20 cellular contexts compared by ENCODE assay signal in the genomic region with DNA sequence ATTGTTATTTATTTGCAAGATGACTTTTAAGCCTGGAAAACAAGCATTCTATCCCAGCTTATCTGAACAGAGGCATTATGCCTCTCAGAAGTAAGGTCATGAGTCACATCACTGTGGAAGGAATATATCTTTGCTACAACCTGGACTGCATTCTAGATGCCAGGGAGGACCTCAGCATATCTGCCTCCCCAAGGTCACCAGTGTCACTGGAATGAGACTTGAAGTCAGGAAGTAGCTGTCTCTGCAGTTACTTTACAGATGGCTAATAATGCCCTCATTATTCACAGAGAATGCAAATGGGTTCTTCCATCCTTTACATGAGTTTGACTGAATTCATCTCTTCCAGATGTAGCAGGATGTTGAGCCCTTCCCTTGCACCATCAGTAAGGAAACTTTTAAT. TPM values are rescaled to one million over a fixed set of nuclear protein-coding genes. Genes with fewer than 3 reads are reported as not detected.
DNase-seq lines count a peak whose midpoint lies in the region; ATAC-seq, FAIRE-seq and TF ChIP-seq lines count a peak whose summit lies in the region.
"Had no signal": no experiment of that assay in that cellular context is flagged by ENCODE, and none has a peak within 500 bp of the region (broad histone marks: within the 10 kb centered on the region; RNA-seq: fewer than 3 reads in every experiment).

No MANE protein-coding gene starts in this region.

- in situ Hi-C loops in K562 (cut with MboI) = no loop called here

- DNase-seq in NAMALWA (ENCODE audit: low spot score) (peak; percentile 27), K562 (ENCODE audit: extremely low read depth in 1 of 4, low spot score in 3 of 4) (no peak), medulla oblongata (ENCODE audit: extremely low spot score) (peak; percentile 30), NCI-H510A treated with DMSO at 0.1 percent for 48 hours (lab: John Stamatoyannopoulos, UW) (no peak), PC-3 (no peak), middle frontal gyrus (ENCODE audit: extremely low spot score, low spot score) (no peak), NCI-H128 (lab: John Stamatoyannopoulos, UW; ENCODE audit: unreplicated experiment) (no peak)
- DNase-seq: ACHN, AML-193, COR-L47, DMS53, MG63, NCI-H1092 treated with DMSO at 0.1 percent for 48 hours, NCI-H1694, NCI-H345, NCI-H526 treated with DMSO at 0.1 percent for 48 hours, OCI-M1, RPMI8226, SIG-M5 had no signal

- H3F3A ChIP-seq in PC-3 (ENCODE audit: low read length, unreplicated experiment) = no peaks in the 10 kb centered on the region

- H3K4me1 ChIP-seq in K562 (replicated peaks in 1 of 2; ENCODE audit: control insufficient read depth in 2 of 2, insufficient read depth in 2 of 2, low read length in 2 of 2) (peaks cover 5 to 11% of the 10 kb centered on the region in 2 experiments; a peak in 3 of 5 replicates), PC-3 (ENCODE audit: insufficient read depth, low read length) (peaks cover 8% of the 10 kb centered on the region)

- H3K36me3 ChIP-seq in K562 (ENCODE audit: control insufficient read depth, insufficient read depth, low read length) (no peaks in the 10 kb centered on the region), PC-3 (ENCODE audit: low read depth, low read length) (no peaks in the 10 kb centered on the region; the same call in 1 of the 2 replicates)

- TF ChIP-seq CTCF in K562 (IDR thresholded peaks at IDR 0.05 in 2 of 3, conservative IDR thresholded peaks at IDR 0.05 in 1 of 3; ENCODE audit: insufficient read depth in 2 of 3, low read depth in 1 of 3, low read length in 3 of 3) (no peak), PC-3 (conservative IDR thresholded peaks at IDR 0.05; ENCODE audit: low read depth, low read length) (no peak)

- H3K9ac ChIP-seq in K562 (ENCODE audit: insufficient read depth in 1 of 2, low read depth in 2 of 2, low read length in 2 of 2) = no peak overlapping the region
- no peak overlapping the region for H3K9ac ChIP-seq in PC-3 (ENCODE audit: low read length)

- POLR2A ChIA-PET in K562 (lab: Yijun Ruan, JAX) (no interaction called here), PC-3 (lab: Charles Lee; ENCODE audit: unreplicated experiment) (no interaction called here)

- no peak for FAIRE-seq in K562 (lab: Jason Lieb, UNC)
- FAIRE-seq: H1 had no signal

- no peak for TF ChIP-seq EP300 in K562 (IDR thresholded peaks at IDR 0.05; ENCODE audit: low read length)

- H4K20me1 ChIP-seq in K562 (replicated peaks; ENCODE audit: control insufficient read depth, insufficient read depth, low read length) (peaks cover 2% of the 10 kb centered on the region; the same call in 1 of the 2 replicates), PC-3 (ENCODE audit: low read length) (no peaks in the 10 kb centered on the region)

- BruUV-seq in K562 (replicated peaks; lab: Mats Ljungman, UMichigan) (no TSS peak), PC-3 (replicated peaks; lab: Mats Ljungman, UMichigan) (no TSS peak)

- TF ChIP-seq RAD21 in K562 (CRISPR knock-in tag; conservative IDR thresholded peaks at IDR 0.05 in 1 of 2, IDR thresholded peaks at IDR 0.05 in 1 of 2) = no peak

- no peaks in the 10 kb centered on the region for H3K9me1 ChIP-seq in K562 (ENCODE audit: control insufficient read depth, insufficient read depth, low read length)

- H3K4me2 ChIP-seq in K562 (ENCODE audit: insufficient read depth, low read length) (no peak overlapping the region), PC-3 (ENCODE audit: low read length) (no peak overlapping the region)

- no peaks in the 10 kb centered on the region for H3K27me3 ChIP-seq in K562 (ENCODE audit: control insufficient read depth in 2 of 2, insufficient read depth in 2 of 2, low read length in 2 of 2)
- H3K27me3 ChIP-seq in PC-3 (ENCODE audit: low read length) = no peaks in the 10 kb centered on the region
- H3K27me3 ChIP-seq: MG63 had no signal

- ATAC-seq in K562 = no peak
- no peak for ATAC-seq in PC-3

- H3K9me3 ChIP-seq in K562 (replicated peaks; ENCODE audit: control insufficient read depth, insufficient read depth, low read depth, low read length) = no peaks in the 10 kb centered on the region; the same call in 1 of the 2 replicates
- H3K9me3 ChIP-seq in PC-3 (ENCODE audit: low read length) = no peaks in the 10 kb centered on the region
- H3K9me3 ChIP-seq: MG63 had no signal

- CTCF ChIA-PET in K562 (lab: Yijun Ruan, JAX; ENCODE audit: low intra/inter-chr PET ratio) (interaction anchor here (1.0 to 4.2 kb wide), 3 partner anchors 27 to 407 kb away, joined by 3 to 35 read pairs (median 3); no protein-coding TSS in a partner anchor), PC-3 (lab: Charles Lee) (interaction anchor here (1.8 kb wide), 1 partner anchor 32 kb away, joined by 10 read pairs; no protein-coding TSS in a partner anchor)

- H3K9me2 ChIP-seq in PC-3 (replicated peaks; ENCODE audit: low read length) = no peaks in the 10 kb centered on the region

- no peak overlapping the region for H2AFZ ChIP-seq in K562 (ENCODE audit: low read depth, low read length)
- no peak overlapping the region for H2AFZ ChIP-seq in PC-3 (ENCODE audit: low read length)

- H3K79me2 ChIP-seq in K562 (ENCODE audit: control insufficient read depth, insufficient read depth, low read length) (peaks cover 6% of the 10 kb centered on the region), PC-3 (ENCODE audit: low read length) (peaks cover 5% of the 10 kb centered on the region)

- TF ChIP-seq POLR2A in K562 (conservative IDR thresholded peaks at IDR 0.05) = no peak

- no peak overlapping the region for H3K4me3 ChIP-seq in K562
- H3K4me3 ChIP-seq in PC-3 (ENCODE audit: low read length) = no peak overlapping the region
- H3K4me3 ChIP-seq: MG63 had no signal

- H3K27ac ChIP-seq in K562 (ENCODE audit: extremely low read depth, low read depth, low read length) (no peak overlapping the region), PC-3 (ENCODE audit: low read length) (no peak overlapping the region)

- intact Hi-C loops in K562 (cut with micrococcal nuclease) (loop anchor here (2.0 kb wide), 1 partner anchor 258 kb away; no protein-coding TSS in a partner anchor), PC-3 (cut with micrococcal nuclease) (loop anchor here (2.0 to 5.0 kb wide), 2 partner anchors 40 to 95 kb away; no protein-coding TSS in a partner anchor)

TF ChIP-seq in K562, 482 proteins besides CTCF, POLR2A, EP300 and RAD21:
- no peak for TF ChIP-seq NEUROD1 (IDR thresholded peaks at IDR 0.05; ENCODE audit: borderline replicate concordance, low read depth, low read length, partially characterized antibody)
- TF ChIP-seq CBFA2T2 (conservative IDR thresholded peaks at IDR 0.05) = 0 out of 2 replicates have a peak, but pooled peaks have one; percentile 3

RNA-seq across cellular contexts. Expression of a gene that starts 4.4 kb away (rescaled TPM):
- 60.8 and 144 TPM in 2 replicates for total RNA-seq in K562 (2011; cell fraction: chromatin; rRNA removed; ENCODE audit: low replicate concordance)
- 25.8 and 30.5 TPM in 2 replicates for total RNA-seq in K562 (2011; cell fraction: nucleolus; rRNA removed)
- 59.5 and 73.2 TPM in 2 replicates for total RNA-seq in K562 (2011; cell fraction: nucleoplasm; rRNA removed)
- total RNA-seq in K562 (2014; rRNA removed) (7.0 and 12.4 TPM in 2 replicates), K562 (2014; rRNA removed; fragmentation: Illumina TruSeq; extraction: Trizol) (18.0 and 23.0 TPM in 2 replicates), K562 (2015; rRNA removed; fragmentation: Illumina TruSeq; extraction: Trizol) (20.8 and 21.6 TPM in 2 replicates), K562 (2021) (14.9 and 15.1 TPM in 2 replicates), PC-3 (2014; rRNA removed) (10.5 and 13.0 TPM in 2 replicates)
- polyA plus RNA-seq in K562 (2011; rRNA removed) (14.1 and 14.8 TPM in 2 replicates), K562 (2014; fragmentation: Illumina TruSeq; extraction: Trizol) (13.5 and 14.9 TPM in 2 replicates), K562 (2014; fragmentation: Nextera tagmentation; extraction: Ambion mirVana) (1 to 10 TPM; 2.3 to 6.1 TPM), K562 (2014; rRNA removed) (10.1 TPM in 2 replicates)
- 3.2 and 6.6 TPM in 2 replicates for polyA plus RNA-seq in K562 (2011; cell fraction: cytosol; rRNA removed)
- polyA plus RNA-seq in K562 (2011; cell fraction: nucleus; rRNA removed) = 22.0 and 28.3 TPM in 2 replicates
- polyA plus RNA-seq in K562 (2012) = 9.9 and 11.8 TPM in 2 replicates
- polyA minus RNA-seq in K562 (2011; rRNA and poly(A)+ RNA removed) = 24.7 and 30.3 TPM in 2 replicates
- 7.3 and 8.3 TPM in 2 replicates for polyA minus RNA-seq in K562 (2011; cell fraction: cytosol; rRNA and poly(A)+ RNA removed)
- 21.7 and 34.0 TPM in 2 replicates for polyA minus RNA-seq in K562 (2011; cell fraction: nucleus; rRNA and poly(A)+ RNA removed)

RNA-seq across cellular contexts. Expression of a gene that starts 46.6 kb away (rescaled TPM):
- total RNA-seq in K562 (2011; cell fraction: chromatin; rRNA removed; ENCODE audit: low replicate concordance) = not detected in 2 replicates
- not detected in 2 replicates for total RNA-seq in K562 (2011; cell fraction: nucleolus; rRNA removed)
- not detected in 2 replicates for total RNA-seq in K562 (2011; cell fraction: nucleoplasm; rRNA removed)
- total RNA-seq in K562 (2014; rRNA removed) = not detected in 2 replicates
- total RNA-seq in K562 (2014; rRNA removed; fragmentation: Illumina TruSeq; extraction: Trizol) = not detected in 2 replicates
- not detected in 2 replicates for total RNA-seq in K562 (2015; rRNA removed; fragmentation: Illumina TruSeq; extraction: Trizol)
- total RNA-seq in K562 (2021) = not detected in 2 replicates
- polyA plus RNA-seq in K562 (2011; rRNA removed) = not detected in 2 replicates
- not detected in 2 replicates for polyA plus RNA-seq in K562 (2011; cell fraction: cytosol; rRNA removed)
- not detected in 2 replicates for polyA plus RNA-seq in K562 (2011; cell fraction: nucleus; rRNA removed)
- not detected in 2 replicates for polyA plus RNA-seq in K562 (2012)
- not detected in 2 replicates for polyA plus RNA-seq in K562 (2014; fragmentation: Illumina TruSeq; extraction: Trizol)
- not detected for polyA plus RNA-seq in K562 (2014; fragmentation: Nextera tagmentation; extraction: Ambion mirVana)
- polyA plus RNA-seq in K562 (2014; rRNA removed) = not detected in 2 replicates
- not detected in 2 replicates for polyA minus RNA-seq in K562 (2011; rRNA and poly(A)+ RNA removed)
- polyA minus RNA-seq in K562 (2011; cell fraction: cytosol; rRNA and poly(A)+ RNA removed) = not detected in 2 replicates
- polyA minus RNA-seq in K562 (2011; cell fraction: nucleus; rRNA and poly(A)+ RNA removed) = not detected in 2 replicates
- not detected in 2 replicates for total RNA-seq in PC-3 (2014; rRNA removed)
- total RNA-seq: H1 had no signal

Comparison
In these comparisons a context has a peak if more than half of its experiments do, and no peak if none do; other contexts are left out.
1. DNase-seq: peak in NAMALWA (single experiment) and medulla oblongata (single experiment); none in K562 (0 of 4), NCI-H510A treated with DMSO at 0.1 percent for 48 hours (single experiment), PC-3 (single experiment), middle frontal gyrus (single experiment) and NCI-H128 (single experiment).